ENCODE assay signal across 15 cellular contexts in genomic region chr17:58783380-58783779, GRCh38. TPM values are rescaled to one million over a fixed set of nuclear protein-coding genes. Genes with fewer than 3 reads are reported as not detected.
DNase-seq lines count a peak whose midpoint lies in the region; TF ChIP-seq lines count a peak whose summit lies in the region.
"Had no signal": no experiment of that assay in that cellular context is flagged by ENCODE, and none has a peak within 500 bp of the region (broad histone marks: within the 10 kb centered on the region; RNA-seq: fewer than 3 reads in every experiment).

No MANE protein-coding gene starts in this region.

- no peak overlapping the region for H3K4me3 ChIP-seq in mammary epithelial cell (replicated peaks in 1 of 3; ENCODE audit: insufficient read depth in 1 of 3, low read depth in 2 of 3, low read length in 3 of 3)
- H3K4me3 ChIP-seq in ascending aorta, result no peak overlapping the region
- H3K4me3 ChIP-seq: coronary artery, GM12878 had no signal

- DNase-seq in DMS 273 (lab: John Stamatoyannopoulos, UW; ENCODE audit: unreplicated experiment) (peak; percentile 75), NCI-H1092 (lab: John Stamatoyannopoulos, UW) (peak; percentile 59), NCI-H226 (peak; percentile 32), mammary epithelial cell (peak; percentile 8), ascending aorta (ENCODE audit: low spot score in 2 of 2) (no peak), GM10266 (ENCODE audit: extremely low spot score) (no peak)
- no peak for DNase-seq in NK-92 treated with Interleukin-12 subunit alpha and Interleukin-12 subunit beta, amount 100 ng/mL, for 24 hours (lab: John Stamatoyannopoulos, UW)
- no peak for DNase-seq in activated CD4-positive, CD25-positive, alpha-beta regulatory T cell (lab: John Stamatoyannopoulos, UW)
- DNase-seq: activated CD8-positive, alpha-beta memory T cell treated with anti-CD3 and anti-CD28 coated beads, Interleukin-2, amount 50 U/mL, for 4 hours; foreskin melanocyte; midbrain; NCI-H187 treated with DMSO at 0.1 percent for 48 hours had no signal

- CTCF ChIA-PET in mammary epithelial cell (lab: Charles Lee; ENCODE audit: low non-redundant PET), result no interaction called here

- in situ Hi-C loops in mammary epithelial cell (cut with MboI; ENCODE audit: low sequenced_read_pairs in 2 of 2), result no loop called here

- intact Hi-C loops in mammary epithelial cell (cut with micrococcal nuclease) (no loop called here), ascending aorta (cut with DNase I) (no loop called here)

- no peak overlapping the region for H3K9ac ChIP-seq in mammary epithelial cell (ENCODE audit: insufficient read depth, low read length)
- H3K9ac ChIP-seq: parathyroid adenoma had no signal

- H3K4me2 ChIP-seq in mammary epithelial cell (ENCODE audit: insufficient read depth, low read depth, low read length), result no peak overlapping the region

- H3K27ac ChIP-seq in mammary epithelial cell (ENCODE audit: insufficient read depth, low read depth, low read length), result no peak overlapping the region
- no peak overlapping the region for H3K27ac ChIP-seq in ascending aorta
- H3K27ac ChIP-seq: coronary artery, parathyroid adenoma had no signal

- 64% methylated on average over 4 of the region's 4 CpGs for WGBS in mammary epithelial cell (ENCODE audit: low coverage, missing lambda C conversion rate)

- no TSS peak for BruUV-seq in mammary epithelial cell (replicated peaks; lab: Mats Ljungman, UMichigan)

- H3K36me3 ChIP-seq in mammary epithelial cell (ENCODE audit: insufficient read depth, low read length), result no peaks in the 10 kb centered on the region
- no peaks in the 10 kb centered on the region for H3K36me3 ChIP-seq in ascending aorta

- H2AFZ ChIP-seq in mammary epithelial cell (ENCODE audit: low read depth, low read length), result no peak overlapping the region
- H2AFZ ChIP-seq: parathyroid adenoma had no signal

- H3K4me1 ChIP-seq in mammary epithelial cell (ENCODE audit: insufficient read depth, low read length), result peaks cover 10% of the 10 kb centered on the region
- no peaks in the 10 kb centered on the region for H3K4me1 ChIP-seq in ascending aorta
- H3K4me1 ChIP-seq: parathyroid adenoma had no signal

- no peaks in the 10 kb centered on the region for H4K20me1 ChIP-seq in mammary epithelial cell (ENCODE audit: insufficient read depth, low read length)

- H3K79me2 ChIP-seq in mammary epithelial cell (ENCODE audit: insufficient read depth, low read length), result no peaks in the 10 kb centered on the region
- H3K79me2 ChIP-seq: parathyroid adenoma had no signal

- TF ChIP-seq CTCF in mammary epithelial cell (conservative IDR thresholded peaks at IDR 0.05 in 1 of 2, IDR thresholded peaks at IDR 0.05 in 1 of 2; ENCODE audit: extremely low read depth in 1 of 2, insufficient read depth in 1 of 2, low read depth in 1 of 2, low read length in 2 of 2), result no peak
- TF ChIP-seq CTCF in ascending aorta (IDR thresholded peaks at IDR 0.05), result no peak
- TF ChIP-seq CTCF in GM10266 (IDR thresholded peaks at IDR 0.05; ENCODE audit: control insufficient read depth, insufficient read depth, low read depth, missing control alignments), result no peak

- H3K9me3 ChIP-seq in mammary epithelial cell (replicated peaks; ENCODE audit: insufficient read depth, low read length) (no peaks in the 10 kb centered on the region), ascending aorta (no peaks in the 10 kb centered on the region)

- no peaks in the 10 kb centered on the region for H3K27me3 ChIP-seq in mammary epithelial cell (ENCODE audit: insufficient read depth, low read length)
- no peaks in the 10 kb centered on the region for H3K27me3 ChIP-seq in ascending aorta

- dilution Hi-C loops in mammary epithelial cell (cut with HindIII; ENCODE audit: low sequenced_read_pairs), result no loop called here

RNA-seq across cellular contexts. Expression of gene PPM1E, which starts 27.7 kb away (rescaled TPM):
- total RNA-seq in mammary epithelial cell (1 to 10 TPM in 1 of 2 donors, under 1 TPM in 1; 0.09 to 1.0 TPM), ascending aorta (0.11 TPM)
- polyA plus RNA-seq in mammary epithelial cell, result 0.01 TPM
- not detected for polyA minus RNA-seq in mammary epithelial cell

Comparison
In these comparisons a context has a peak if more than half of its experiments do, and no peak if none do; other contexts are left out.
1. DNase-seq: peak in DMS 273 (single experiment), NCI-H1092 (single experiment), NCI-H226 (single experiment) and mammary epithelial cell (single experiment); none in NK-92 treated with Interleukin-12 subunit alpha and Interleukin-12 subunit beta, amount 100 ng/mL, for 24 hours (single experiment), ascending aorta (0 of 2), GM10266 (single experiment) and activated CD4-positive, CD25-positive, alpha-beta regulatory T cell (0 of 4).